ENCODE assay signal across 8 cellular contexts in genomic region chr1:54310439-54311328, GRCh38.
DNase-seq lines count a peak whose midpoint lies in the region; ATAC-seq and TF ChIP-seq lines count a peak whose summit lies in the region.

No MANE protein-coding gene starts in this region.

- peaks cover 94% of the 10 kb centered on the region for H3K4me1 Mint-ChIP-seq in WTC11

- peak; percentile 62 for DNase-seq in DMS53 treated with DMSO at 0.1 percent for 48 hours (lab: John Stamatoyannopoulos, UW; ENCODE audit: unreplicated experiment)
- peak; percentile 53 for DNase-seq in HT-29 (ENCODE audit: low spot score)
- peak; percentile 84 for DNase-seq in WTC11 (ENCODE audit: low spot score)
- peak in 33 of 42 donors; percentile 41 to 83 (median 61) for DNase-seq in head of caudate nucleus
- peak in 1 of 2 donors; percentile 40 for DNase-seq in gastrocnemius medialis
- no peak for DNase-seq in effector CD4-positive, alpha-beta T cell

- no peaks in the 10 kb centered on the region for H3K9me3 Mint-ChIP-seq in WTC11

- no peaks in the 10 kb centered on the region for H3K27me3 Mint-ChIP-seq in WTC11 (ENCODE audit: low read depth)

- in situ Hi-C loops in gastrocnemius medialis (cut with MboI; ENCODE audit: low sequenced_read_pairs in 4 of 4), result no loop called here

- intact Hi-C loops in head of caudate nucleus (cut with DNase I) (loop anchor here (10.0 kb wide), 1 partner anchor 174 kb away; no protein-coding TSS in a partner anchor), gastrocnemius medialis (cut with DNase I; ENCODE audit: low total_unique reads) (loop anchor here (1.0 to 5.0 kb wide), 4 partner anchors 16 to 179 kb away; no protein-coding TSS in a partner anchor)

- no peak overlapping the region for H3K4me3 ChIP-seq in gastrocnemius medialis

- peak overlapping the region; percentile 97 for H3K27ac Mint-ChIP-seq in WTC11

- CTCF ChIA-PET in WTC11 (lab: Charles Lee), result interaction anchor here (0.6 to 4.3 kb wide), 36 partner anchors 9 to 628 kb away, joined by 3 to 59 read pairs (median 4); partner anchors contain the start of gene SSBP3

- TF ChIP-seq CTCF in WTC11 (IDR thresholded peaks at IDR 0.05) (no peak), gastrocnemius medialis (IDR thresholded peaks at IDR 0.05 in 4 of 5, conservative IDR thresholded peaks at IDR 0.05 in 1 of 5) (peak; percentile 46 to 66 (median 63))

- POLR2A ChIA-PET in WTC11 (lab: Charles Lee), result interaction anchor here (0.6 to 2.9 kb wide), 10 partner anchors 22 to 189 kb away, joined by 3 to 40 read pairs (median 5); partner anchors contain the start of gene SSBP3

- H3K9me3 ChIP-seq in gastrocnemius medialis, result no peaks in the 10 kb centered on the region

- TF ChIP-seq POLR2A in gastrocnemius medialis (IDR thresholded peaks at IDR 0.05), result no peak

- peak overlapping the region; percentile 64 to 72 (median 66) for H3K27ac ChIP-seq in gastrocnemius medialis

- ATAC-seq in WTC11 (peak; percentile 56), gastrocnemius medialis (peak in 1 of 2 donors; percentile 30), esophagus mucosa (no peak), HG03521 (IDR thresholded peaks at IDR 0.05; ENCODE audit: unreplicated experiment) (no peak)

- no peaks in the 10 kb centered on the region for H3K36me3 Mint-ChIP-seq in WTC11

- no peaks in the 10 kb centered on the region for H3K36me3 ChIP-seq in gastrocnemius medialis

- peak overlapping the region; percentile 51 for H3K4me3 Mint-ChIP-seq in WTC11

- H3K27me3 ChIP-seq in gastrocnemius medialis, result no peaks in the 10 kb centered on the region

- peaks cover 57 to 60% of the 10 kb centered on the region in 2 donors for H3K4me1 ChIP-seq in gastrocnemius medialis

TF ChIP-seq in WTC11, 78 proteins besides CTCF, POLR2A, EP300 and RAD21:
- no peak for TF ChIP-seq ZNF425 (CRISPR knock-in tag; conservative IDR thresholded peaks at IDR 0.05)
- TF ChIP-seq MAX (CRISPR knock-in tag; IDR thresholded peaks at IDR 0.05), result 0 out of 2 replicates have a peak, but pooled peaks have one; percentile 10
